ENCODE assay signal across 28 cellular contexts in genomic region chr2:109489296-109489695, GRCh38.
"Had no signal": no experiment of that assay in that cellular context is flagged by ENCODE, and none has a peak within 500 bp of the region (broad histone marks: within the 10 kb centered on the region; RNA-seq: fewer than 3 reads in every experiment).

No MANE protein-coding gene starts in this region.

- ATAC-seq: activated CD4-positive, alpha-beta T cell treated with anti-CD3 and anti-CD28 coated beads for 36 hours; activated CD8-positive, alpha-beta memory T cell treated with anti-CD3 and anti-CD28 coated beads, Interleukin-2, amount 10 ng/mL, durations not matched to agents 7 days and 5 days; activated CD8-positive, alpha-beta T cell treated with anti-CD3 and anti-CD28 coated beads, Interleukin-2, amount 10 ng/mL, durations not matched to agents 7 days and 5 days; activated naive CD4-positive, alpha-beta T cell treated with anti-CD3 and anti-CD28 coated beads, Interleukin-2, amount 50 U/mL, for 72 hours; effector memory CD8-positive, alpha-beta T cell; foreskin keratinocyte had no signal

- H3K9me3 ChIP-seq: ascending aorta, breast epithelium, esophagus muscularis mucosa, gastrocnemius medialis had no signal

- H3K36me3 ChIP-seq: breast epithelium, cardiac muscle cell, gastrocnemius medialis had no signal

- H3K27me3 ChIP-seq: ascending aorta, breast epithelium, cardiac muscle cell, esophagus muscularis mucosa, gastrocnemius medialis had no signal

- H3K27ac ChIP-seq: breast epithelium, cardiac muscle cell, esophagus muscularis mucosa, foreskin keratinocyte, gastrocnemius medialis had no signal

- FAIRE-seq: colon had no signal

- H3K4me3 ChIP-seq: ascending aorta, breast epithelium, cardiac muscle cell, esophagus muscularis mucosa, gastrocnemius medialis had no signal

- DNase-seq: activated CD4-positive, alpha-beta memory T cell treated with anti-CD3 and anti-CD28 coated beads for 36 hours; activated CD4-positive, alpha-beta T cell treated with anti-CD3 and anti-CD28 coated beads for 36 hours; activated CD4-positive, alpha-beta T cell treated with anti-CD3 and anti-CD28 coated beads, Interleukin-2, amount 10 ng/mL, durations not matched to agents 24 days and 14 days; activated CD4-positive, CD25-positive, alpha-beta regulatory T cell; activated CD4-positive, CD25-positive, alpha-beta regulatory T cell treated with anti-CD3 and anti-CD28 coated beads, Interleukin-2, amount 50 U/mL, for 72 hours; activated CD8-positive, alpha-beta memory T cell treated with anti-CD3 and anti-CD28 coated beads, Interleukin-2, amount 10 ng/mL, durations not matched to agents 7 days and 5 days; activated CD8-positive, alpha-beta memory T cell treated with anti-CD3 and anti-CD28 coated beads, Interleukin-2, amount 50 U/mL, for 4 hours; activated CD8-positive, alpha-beta T cell treated with anti-CD3 and anti-CD28 coated beads, Interleukin-2, amount 10 ng/mL, durations not matched to agents 7 days and 5 days; activated gamma-delta T cell; activated naive CD4-positive, alpha-beta T cell; activated naive CD4-positive, alpha-beta T cell treated with anti-CD3 and anti-CD28 coated beads, Interleukin-2, amount 10 ng/mL, durations not matched to agents 7 days and 5 days; activated naive CD8-positive, alpha-beta T cell treated with anti-CD3 and anti-CD28 coated beads, Interleukin-2, amount 10 ng/mL, durations not matched to agents 7 days and 5 days; activated T-cell treated with anti-CD3 and anti-CD28 coated beads, Interleukin-2, amount 50 U/mL, for 1 hour; activated T-cell treated with anti-CD3 and anti-CD28 coated beads, Interleukin-2, amount 50 U/mL, for 48 hours; cortex of kidney; effector CD4-positive, alpha-beta T cell; effector memory CD8-positive, alpha-beta T cell; erythroblast; foreskin keratinocyte; gastrocnemius medialis; glutamatergic neuron; T-helper 2 cell had no signal

- H3K4me1 ChIP-seq: breast epithelium, foreskin keratinocyte had no signal
